8 cellular contexts compared by ENCODE assay signal in genomic region chr6:53795702-53796450, GRCh38. TPM values are rescaled to one million over a fixed set of nuclear protein-coding genes. Genes with fewer than 3 reads are reported as not detected.
DNase-seq lines count a peak whose midpoint lies in the region; ATAC-seq, FAIRE-seq and TF ChIP-seq lines count a peak whose summit lies in the region.

No MANE protein-coding gene starts in this region.

- POLR2A ChIA-PET in WTC11 (lab: Charles Lee) = interaction anchor here (1.3 to 1.9 kb wide), 2 partner anchors 17 to 160 kb away, joined by 5 to 11 read pairs; no protein-coding TSS in a partner anchor
- POLR2A ChIA-PET in endothelial cell of umbilical vein (lab: Charles Lee) = interaction anchor here (0.9 to 1.0 kb wide), 2 partner anchors 17 to 147 kb away, joined by 3 read pairs; no protein-coding TSS in a partner anchor

- dilution Hi-C loops in endothelial cell of umbilical vein (cut with MboI; ENCODE audit: extremely low pct_ligation_motif_present, low sequenced_read_pairs) = no loop called here

- TF ChIP-seq CTCF in WTC11 (IDR thresholded peaks at IDR 0.05) (no peak), endothelial cell of umbilical vein (IDR thresholded peaks at IDR 0.05; ENCODE audit: extremely low read depth in 1 of 2, insufficient read depth in 1 of 2, low read depth in 1 of 2, low read length in 2 of 2) (no peak), upper lobe of right lung (IDR thresholded peaks at IDR 0.05) (no peak)

- H3K9me3 ChIP-seq in endothelial cell of umbilical vein (replicated peaks; ENCODE audit: control insufficient read depth, insufficient read depth, low read length) (no peaks in the 10 kb centered on the region), mucosa of stomach (ENCODE audit: control insufficient read depth, low read length) (no peaks in the 10 kb centered on the region), upper lobe of right lung (no peaks in the 10 kb centered on the region)

- CTCF ChIA-PET in WTC11 (lab: Charles Lee) (interaction anchor here (2.8 to 5.0 kb wide), 4 partner anchors 61 to 160 kb away, joined by 9 to 51 read pairs (median 14); no protein-coding TSS in a partner anchor), endothelial cell of umbilical vein (lab: Charles Lee) (interaction anchor here (0.9 to 7.5 kb wide), 17 partner anchors 10 to 160 kb away, joined by 3 to 319 read pairs (median 8); no protein-coding TSS in a partner anchor)

- DNase-seq in stimulated activated naive CD4-positive, alpha-beta T cell (lab: John Stamatoyannopoulos, UW) = peak in 4 of 6 experiments; percentile 7 to 44 (median 9)
- no peak for DNase-seq in stimulated activated naive CD4-positive, alpha-beta T cell treated with Interleukin-2 at 50 U/mL for 16 hours (lab: John Stamatoyannopoulos, UW)
- peak; percentile 50 for DNase-seq in WTC11 (ENCODE audit: low spot score)
- peak; percentile 49 for DNase-seq in endothelial cell of umbilical vein (ENCODE audit: low read depth, low spot score)
- DNase-seq in upper lobe of right lung = peak; percentile 73
- no peak for DNase-seq in OCI-M2 (lab: John Stamatoyannopoulos, UW; ENCODE audit: unreplicated experiment)

- H3K79me2 ChIP-seq in endothelial cell of umbilical vein (ENCODE audit: control insufficient read depth, insufficient read depth, low read length) = peaks cover 15% of the 10 kb centered on the region

- H3K4me2 ChIP-seq in endothelial cell of umbilical vein (ENCODE audit: insufficient read depth, low read length) = peak overlapping the region; percentile 96

- intact Hi-C loops in endothelial cell of umbilical vein (cut with micrococcal nuclease) = loop anchor here (2.0 kb wide), 2 partner anchors 19 to 251 kb away; partner anchors contain the start of gene GCLC
- intact Hi-C loops in upper lobe of right lung (cut with DNase I) = no loop called here

- peaks cover 1% of the 10 kb centered on the region for H3K36me3 Mint-ChIP-seq in WTC11

- FAIRE-seq in endothelial cell of umbilical vein (lab: Jason Lieb, UNC) = no peak

- H3K4me3 Mint-ChIP-seq in WTC11 = peak overlapping the region; percentile 95

- peak overlapping the region; percentile 58 to 76 (median 72) for H3K4me3 ChIP-seq in endothelial cell of umbilical vein (replicated peaks in 1 of 3; ENCODE audit: insufficient read depth in 1 of 3, low read depth in 1 of 3, low read length in 3 of 3)
- peak overlapping the region; percentile 74 for H3K4me3 ChIP-seq in mucosa of stomach (ENCODE audit: low read length)
- H3K4me3 ChIP-seq in upper lobe of right lung = peak overlapping the region; percentile 84

- H3K4me1 Mint-ChIP-seq in WTC11 = peaks cover 33% of the 10 kb centered on the region

- peak; percentile 11 for ATAC-seq in WTC11
- ATAC-seq in upper lobe of right lung = peak; percentile 26
- no peak for ATAC-seq in HG02938 (IDR thresholded peaks at IDR 0.05; ENCODE audit: unreplicated experiment)

- peaks cover 1% of the 10 kb centered on the region; the same call in 1 of the 2 replicates for H3K9me3 Mint-ChIP-seq in WTC11

- H3K27ac Mint-ChIP-seq in WTC11 = peak overlapping the region; percentile 71; the same call in 1 of the 2 replicates

- H4K20me1 ChIP-seq in endothelial cell of umbilical vein (replicated peaks; ENCODE audit: control insufficient read depth, extremely low read depth, insufficient read depth, low read length) = no peaks in the 10 kb centered on the region

- no peaks in the 10 kb centered on the region for H3K27me3 ChIP-seq in endothelial cell of umbilical vein (ENCODE audit: control insufficient read depth in 2 of 2, insufficient read depth in 2 of 2, low read length in 2 of 2)
- H3K27me3 ChIP-seq in mucosa of stomach (ENCODE audit: control insufficient read depth, insufficient read depth, low read length) = no peaks in the 10 kb centered on the region
- no peaks in the 10 kb centered on the region for H3K27me3 ChIP-seq in upper lobe of right lung

- H3K9ac ChIP-seq in endothelial cell of umbilical vein (replicated peaks; ENCODE audit: extremely low read depth, insufficient read depth, low read length) = peak overlapping the region; percentile 65
- H3K9ac ChIP-seq in mucosa of stomach (ENCODE audit: low read length) = peak overlapping the region; percentile 81

- no TSS peak for BruUV-seq in endothelial cell of umbilical vein (replicated peaks; lab: Mats Ljungman, UMichigan)

- H3K4me1 ChIP-seq in endothelial cell of umbilical vein (ENCODE audit: control insufficient read depth, extremely low read depth, insufficient read depth, low read length) (peaks cover 25% of the 10 kb centered on the region), mucosa of stomach (ENCODE audit: control insufficient read depth, insufficient read depth, low read length) (peaks cover 17% of the 10 kb centered on the region), upper lobe of right lung (peaks cover 11% of the 10 kb centered on the region)

- TF ChIP-seq POLR2A in endothelial cell of umbilical vein (IDR thresholded peaks at IDR 0.05; ENCODE audit: low read depth, low read length) = no peak

- H3K27ac ChIP-seq in endothelial cell of umbilical vein (ENCODE audit: insufficient read depth, low read depth, low read length) = no peak overlapping the region
- peak overlapping the region; percentile 72 for H3K27ac ChIP-seq in upper lobe of right lung

- H3K27me3 Mint-ChIP-seq in WTC11 (ENCODE audit: low read depth) = peaks cover 20% of the 10 kb centered on the region

- H3K9me1 ChIP-seq in endothelial cell of umbilical vein (replicated peaks; ENCODE audit: control insufficient read depth, extremely low read depth, insufficient read depth, low read length) = no peaks in the 10 kb centered on the region

- H3K36me3 ChIP-seq in endothelial cell of umbilical vein (ENCODE audit: control insufficient read depth in 2 of 2, extremely low read depth in 1 of 2, insufficient read depth in 2 of 2, low read length in 2 of 2) = no peaks in the 10 kb centered on the region
- H3K36me3 ChIP-seq in mucosa of stomach (ENCODE audit: control insufficient read depth, insufficient read depth, low read length) = no peaks in the 10 kb centered on the region
- no peaks in the 10 kb centered on the region for H3K36me3 ChIP-seq in upper lobe of right lung

- H2AFZ ChIP-seq in endothelial cell of umbilical vein (ENCODE audit: low read depth, low read length) = peak overlapping the region; percentile 57

TF ChIP-seq in WTC11, 78 proteins besides CTCF, POLR2A, EP300 and RAD21 (continues in another document):
- TF ChIP-seq ETV6 (CRISPR knock-in tag; IDR thresholded peaks at IDR 0.05) (no peak), FOXK1 (CRISPR knock-in tag; IDR thresholded peaks at IDR 0.05) (0 out of 2 replicates have a peak, but pooled peaks have one; percentile 27), EMX1 (CRISPR knock-in tag; IDR thresholded peaks at IDR 0.05) (no peak), ZNF671 (CRISPR knock-in tag; IDR thresholded peaks at IDR 0.05) (no peak), ZNF512 (CRISPR knock-in tag; IDR thresholded peaks at IDR 0.05; ENCODE audit: borderline replicate concordance) (no peak)
- TF ChIP-seq, protein P1, sequence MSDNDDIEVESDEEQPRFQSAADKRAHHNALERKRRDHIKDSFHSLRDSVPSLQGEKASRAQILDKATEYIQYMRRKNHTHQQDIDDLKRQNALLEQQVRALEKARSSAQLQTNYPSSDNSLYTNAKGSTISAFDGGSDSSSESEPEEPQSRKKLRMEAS (CRISPR knock-in tag; IDR thresholded peaks at IDR 0.05) = peak; percentile 59

TF ChIP-seq in endothelial cell of umbilical vein, 7 proteins besides CTCF, POLR2A, EP300 and RAD21:
- no peak for TF ChIP-seq EZH2 (IDR thresholded peaks at IDR 0.05; ENCODE audit: borderline replicate concordance, low read depth, low read length, severe bottlenecking)

RNA-seq across cellular contexts. Expression of gene LRRC1, which starts 1.1 kb away (rescaled TPM):
- total RNA-seq in WTC11 (2021) = 12.6 to 13.2 TPM (median 12.7 TPM) in 3 replicates
- total RNA-seq in endothelial cell of umbilical vein = 10.6 and 11.7 TPM in 2 replicates
- polyA plus RNA-seq in endothelial cell of umbilical vein = 5.5 and 5.6 TPM in 2 replicates
- 5.7 and 6.3 TPM in 2 replicates for polyA plus RNA-seq in endothelial cell of umbilical vein (2011; cell fraction: cytosol; rRNA removed)
- polyA plus RNA-seq in endothelial cell of umbilical vein (2011; cell fraction: nucleus; rRNA removed) = 24.5 and 29.2 TPM in 2 replicates
- polyA plus RNA-seq in endothelial cell of umbilical vein (2012) = 6.7 and 7.3 TPM in 2 replicates
- polyA minus RNA-seq in endothelial cell of umbilical vein = 7.8 and 10.2 TPM in 2 replicates
- 4.4 TPM for polyA minus RNA-seq in endothelial cell of umbilical vein (2011; cell fraction: cytosol; rRNA and poly(A)+ RNA removed)
- 20.1 and 30.3 TPM in 2 replicates for polyA minus RNA-seq in endothelial cell of umbilical vein (2011; cell fraction: nucleus; rRNA and poly(A)+ RNA removed)
- total RNA-seq in upper lobe of right lung = 22.3 TPM

Comparison
In these comparisons a context has a peak if more than half of its experiments do, and no peak if none do; other contexts are left out.
1. DNase-seq: peak in stimulated activated naive CD4-positive, alpha-beta T cell (4 of 6), WTC11 (single experiment), endothelial cell of umbilical vein (single experiment) and upper lobe of right lung (single experiment); none in stimulated activated naive CD4-positive, alpha-beta T cell treated with Interleukin-2 at 50 U/mL for 16 hours (single experiment) and OCI-M2 (single experiment).
2. Peak in every context shown above with its lines, with median percentiles within 50 percentile points of each other: H3K4me3 ChIP-seq.